Comparison of ENCODE assay signal across 1 cellular context in genomic region chr17:66191607-66192377, GRCh38.
TF ChIP-seq lines count a peak whose summit lies in the region.

CEP112 (minus strand) TSS chr17:66192133.

TF ChIP-seq in HepG2, 621 proteins besides CTCF, POLR2A, EP300 and RAD21 (continued from another document):
- TF ChIP-seq TP53 (CRISPR knock-in tag; conservative IDR thresholded peaks at IDR 0.05) (0 out of 2 replicates have a peak, but pooled peaks have one; percentile 9), ZBTB2 (CRISPR knock-in tag; IDR thresholded peaks at IDR 0.05; ENCODE audit: low read depth) (0 out of 2 replicates have a peak, but pooled peaks have one; percentile 43), YY1 (IDR thresholded peaks at IDR 0.05; ENCODE audit: insufficient read depth, insufficient replicate concordance, low read depth, low read length) (peak; percentile 59), NRL (CRISPR knock-in tag; IDR thresholded peaks at IDR 0.05; ENCODE audit: borderline replicate concordance) (peak; percentile 71), STAG1 (CRISPR knock-in tag; IDR thresholded peaks at IDR 0.05) (no peak; the same call in 1 of the 2 replicates), ZFP1 (CRISPR knock-in tag; IDR thresholded peaks at IDR 0.05) (no peak), NR2C2 (CRISPR knock-in tag; IDR thresholded peaks at IDR 0.05; ENCODE audit: borderline replicate concordance) (peak; percentile 36; the same call in 1 of the 2 replicates), ESRRA (CRISPR knock-in tag; IDR thresholded peaks at IDR 0.05; ENCODE audit: low read depth) (no peak), ZNF761 (CRISPR knock-in tag; conservative IDR thresholded peaks at IDR 0.05) (peak; percentile 74), ZNF333 (CRISPR knock-in tag; IDR thresholded peaks at IDR 0.05; ENCODE audit: borderline replicate concordance) (no peak), NR0B2 (CRISPR knock-in tag; IDR thresholded peaks at IDR 0.05) (peak; percentile 4), ZFP82 (CRISPR knock-in tag; IDR thresholded peaks at IDR 0.05; ENCODE audit: borderline replicate concordance) (no peak), PAXIP1 (CRISPR knock-in tag; conservative IDR thresholded peaks at IDR 0.05) (peak; percentile 69; the same call in 1 of the 2 replicates), LBX2 (CRISPR knock-in tag; IDR thresholded peaks at IDR 0.05; ENCODE audit: borderline replicate concordance) (peak; percentile 41; the same call in 1 of the 2 replicates), HOXA5 (CRISPR knock-in tag; IDR thresholded peaks at IDR 0.05) (peak; percentile 56; the same call in 1 of the 2 replicates), DRAP1 (CRISPR knock-in tag; IDR thresholded peaks at IDR 0.05) (no peak), KDM5B (CRISPR knock-in tag; IDR thresholded peaks at IDR 0.05; ENCODE audit: borderline replicate concordance) (peak; percentile 72; the same call in 1 of the 2 replicates), PITX1 (CRISPR knock-in tag; IDR thresholded peaks at IDR 0.05) (peak; percentile 59), ZFP36L1 (CRISPR knock-in tag; IDR thresholded peaks at IDR 0.05) (no peak; the same call in 1 of the 2 replicates), CAMTA2 (CRISPR knock-in tag; IDR thresholded peaks at IDR 0.05; ENCODE audit: borderline replicate concordance) (no peak), TARDBP (CRISPR knock-in tag; IDR thresholded peaks at IDR 0.05) (peak; percentile 23; the same call in 1 of the 2 replicates), BCLAF1 (IDR thresholded peaks at IDR 0.05) (no peak), ZBTB25 (CRISPR knock-in tag; IDR thresholded peaks at IDR 0.05) (no peak), TFE3 (CRISPR knock-in tag; IDR thresholded peaks at IDR 0.05) (no peak), RXRB (CRISPR knock-in tag; IDR thresholded peaks at IDR 0.05; ENCODE audit: borderline replicate concordance) (no peak), SP1 (IDR thresholded peaks at IDR 0.05) (no peak), SP1 (CRISPR knock-in tag; IDR thresholded peaks at IDR 0.05) (peak; percentile 60), SOX6 (IDR thresholded peaks at IDR 0.05) (no peak), SOX6 (CRISPR knock-in tag; IDR thresholded peaks at IDR 0.05) (no peak), ADNP (CRISPR knock-in tag; IDR thresholded peaks at IDR 0.05) (no peak), HNF1B (CRISPR knock-in tag; IDR thresholded peaks at IDR 0.05) (peak; percentile 61; the same call in 1 of the 2 replicates), ZNF451 (CRISPR knock-in tag; IDR thresholded peaks at IDR 0.05) (no peak)
TF ChIP-seq in HepG2: peak in this region for 223.
